Comparison of ENCODE assay signal across 8 cellular contexts in genomic region chr18:54828290-54828871, GRCh38.
DNase-seq lines count a peak whose midpoint lies in the region; ATAC-seq, FAIRE-seq and TF ChIP-seq lines count a peak whose summit lies in the region.

A gene with protein sequence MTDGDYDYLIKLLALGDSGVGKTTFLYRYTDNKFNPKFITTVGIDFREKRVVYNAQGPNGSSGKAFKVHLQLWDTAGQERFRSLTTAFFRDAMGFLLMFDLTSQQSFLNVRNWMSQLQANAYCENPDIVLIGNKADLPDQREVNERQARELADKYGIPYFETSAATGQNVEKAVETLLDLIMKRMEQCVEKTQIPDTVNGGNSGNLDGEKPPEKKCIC (plus strand): TSS chr18:54828477. CDS start chr18:54877586, 49,109 bp downstream.

- peak; percentile 37 for FAIRE-seq in RCC 7860 (lab: Jason Lieb, UNC)

- TF ChIP-seq CTCF in C4-2B (conservative IDR thresholded peaks at IDR 0.05) = no peak

- H3K4me1 Mint-ChIP-seq in stimulated activated naive CD8-positive, alpha-beta T cell treated with anti-CD3 and anti-CD28 coated beads, Interleukin-15, Interleukin-2, amounts not matched to agents 100 ng/mL and 50 ng/mL, for 24 hours (ENCODE audit: low read depth) = peaks cover 14% of the 10 kb centered on the region

- no peaks in the 10 kb centered on the region for H3K36me3 ChIP-seq in neuron (ENCODE audit: insufficient read depth, low read length)

- H3K4me3 Mint-ChIP-seq in stimulated activated naive CD8-positive, alpha-beta T cell treated with anti-CD3 and anti-CD28 coated beads, Interleukin-15, Interleukin-2, amounts not matched to agents 100 ng/mL and 50 ng/mL, for 24 hours = peak within 1 kb of the TSS; percentile 76

- ATAC-seq in HG03432 (IDR thresholded peaks at IDR 0.05; ENCODE audit: unreplicated experiment) = peak; percentile 76

- H3K27ac Mint-ChIP-seq in stimulated activated naive CD8-positive, alpha-beta T cell treated with anti-CD3 and anti-CD28 coated beads, Interleukin-15, Interleukin-2, amounts not matched to agents 100 ng/mL and 50 ng/mL, for 24 hours = peak within 1 kb of the TSS; percentile 7

- peak within 1 kb of the TSS; percentile 35 for H3K4me3 ChIP-seq in neuron (ENCODE audit: low read length)

- H3K27me3 Mint-ChIP-seq in stimulated activated naive CD8-positive, alpha-beta T cell treated with anti-CD3 and anti-CD28 coated beads, Interleukin-15, Interleukin-2, amounts not matched to agents 100 ng/mL and 50 ng/mL, for 24 hours = peaks cover 31% of the 10 kb centered on the region

- H3K4me1 ChIP-seq in neuron (ENCODE audit: insufficient read depth, low read length) = peaks cover 9% of the 10 kb centered on the region

- H3K27me3 ChIP-seq in neuron (ENCODE audit: insufficient read depth, low read length) = peaks cover 17% of the 10 kb centered on the region

- H2AFZ ChIP-seq in neuron (ENCODE audit: low read depth, low read length) = peak within 1 kb of the TSS; percentile 49

- peak within 1 kb of the TSS; percentile 83 for H3K27ac ChIP-seq in C4-2B

- H3K9me3 ChIP-seq in neuron (ENCODE audit: low read length) = peaks cover 5% of the 10 kb centered on the region

- peaks cover 4% of the 10 kb centered on the region for H3K9me3 Mint-ChIP-seq in stimulated activated naive CD8-positive, alpha-beta T cell treated with anti-CD3 and anti-CD28 coated beads, Interleukin-15, Interleukin-2, amounts not matched to agents 100 ng/mL and 50 ng/mL, for 24 hours

- H3K36me3 Mint-ChIP-seq in stimulated activated naive CD8-positive, alpha-beta T cell treated with anti-CD3 and anti-CD28 coated beads, Interleukin-15, Interleukin-2, amounts not matched to agents 100 ng/mL and 50 ng/mL, for 24 hours (ENCODE audit: low read depth) = no peaks in the 10 kb centered on the region

- DNase-seq in RCC 7860 (ENCODE audit: low spot score) = peak; percentile 59
- DNase-seq in activated effector memory CD4-positive, alpha-beta T cell treated with anti-CD3 and anti-CD28 coated beads, Interleukin-2, amount 50 U/mL, for 16 hours = peak; percentile 89
- peak; percentile 13 for DNase-seq in foreskin melanocyte
- DNase-seq in SKM-1 treated with dmso at 0.1 percent for 144 hours (lab: John Stamatoyannopoulos, UW; ENCODE audit: unreplicated experiment) = no peak
